ENCODE assay signal across 28 cellular contexts in the genomic region with DNA sequence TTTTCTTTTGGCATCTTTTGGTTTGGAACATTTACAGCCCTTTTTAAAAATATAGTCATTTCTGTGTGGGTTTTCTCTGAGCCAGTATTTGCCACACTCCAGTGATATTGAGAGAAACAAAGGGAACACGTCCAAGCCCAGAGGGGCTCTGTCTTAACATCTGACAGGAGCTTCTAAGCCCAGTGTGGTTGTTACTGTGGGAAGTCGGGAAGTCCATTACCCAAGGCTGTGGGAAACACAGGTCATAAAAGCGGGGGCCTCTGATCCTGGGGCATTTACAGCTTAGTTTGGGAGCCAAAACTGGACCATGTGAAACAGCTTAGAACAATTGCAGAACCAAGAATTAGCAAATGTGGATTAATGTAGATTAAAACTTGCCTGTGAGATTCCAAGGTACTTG.
DNase-seq lines count a peak whose midpoint lies in the region; ATAC-seq, FAIRE-seq and TF ChIP-seq lines count a peak whose summit lies in the region.
"Had no signal": no experiment of that assay in that cellular context is flagged by ENCODE, and none has a peak within 500 bp of the region (broad histone marks: within the 10 kb centered on the region; RNA-seq: fewer than 3 reads in every experiment).

No MANE protein-coding gene starts in this region.

- H3K27me3 ChIP-seq in adipocyte (replicated peaks; ENCODE audit: control insufficient read depth, insufficient read depth, low read length) (no peaks in the 10 kb centered on the region), gastrocnemius medialis (no peaks in the 10 kb centered on the region), small intestine (ENCODE audit: control insufficient read depth in 2 of 2, insufficient read depth in 2 of 2, low read length in 2 of 2) (no peaks in the 10 kb centered on the region)
- H3K27me3 ChIP-seq: colonic mucosa, right atrium auricular region, SJCRH30 had no signal

- TF ChIP-seq POLR2A in gastrocnemius medialis (IDR thresholded peaks at IDR 0.05), result no peak

- H3K27me3 Mint-ChIP-seq in glutamatergic neuron (ENCODE audit: unreplicated experiment), result peaks cover 10% of the 10 kb centered on the region
- H3K27me3 Mint-ChIP-seq: activated naive CD8-positive, alpha-beta T cell treated with anti-CD3 and anti-CD28 coated beads, Interleukin-2, amount 50 U/mL, for 24 hours; type B pancreatic cell had no signal

- H3K4me3 Mint-ChIP-seq in glutamatergic neuron (ENCODE audit: unreplicated experiment), result peak overlapping the region; percentile 12
- H3K4me3 Mint-ChIP-seq: activated naive CD8-positive, alpha-beta T cell treated with anti-CD3 and anti-CD28 coated beads, Interleukin-2, amount 50 U/mL, for 24 hours; stimulated activated naive CD8-positive, alpha-beta T cell treated with anti-CD3 and anti-CD28 coated beads, Interleukin-15, amount 100 ng/mL, for 72 hours; type B pancreatic cell had no signal

- no peak overlapping the region for H3K4me3 ChIP-seq in AG10803 (ENCODE audit: low read length)
- no peak overlapping the region for H3K4me3 ChIP-seq in adipocyte (ENCODE audit: low read length)
- no peak overlapping the region for H3K4me3 ChIP-seq in gastrocnemius medialis
- H3K4me3 ChIP-seq in small intestine (ENCODE audit: low read depth in 1 of 2, low read length in 2 of 2), result no peak overlapping the region
- H3K4me3 ChIP-seq: colonic mucosa, GM12878, HAP-1, right atrium auricular region, SJCRH30 had no signal

- no peaks in the 10 kb centered on the region for H3K36me3 Mint-ChIP-seq in glutamatergic neuron (ENCODE audit: unreplicated experiment)

- H3K9me3 Mint-ChIP-seq in glutamatergic neuron (ENCODE audit: unreplicated experiment), result peaks cover 13% of the 10 kb centered on the region
- H3K9me3 Mint-ChIP-seq: activated naive CD8-positive, alpha-beta T cell treated with anti-CD3 and anti-CD28 coated beads, Interleukin-2, amount 50 U/mL, for 24 hours; stimulated activated naive CD8-positive, alpha-beta T cell treated with anti-CD3 and anti-CD28 coated beads, Interleukin-15, amount 100 ng/mL, for 72 hours; type B pancreatic cell had no signal

- in situ Hi-C loops in gastrocnemius medialis (cut with MboI; ENCODE audit: low sequenced_read_pairs in 4 of 4), result loop anchor here in 2 of 4 donors (25.0 kb wide), 1 partner anchor 503 kb away; no protein-coding TSS in a partner anchor

- peak overlapping the region; percentile 49 to 71 (median 62) for H3K27ac ChIP-seq in gastrocnemius medialis
- no peak overlapping the region for H3K27ac ChIP-seq in small intestine (ENCODE audit: low read depth in 1 of 2, low read length in 1 of 2)
- H3K27ac ChIP-seq: C4-2B, colonic mucosa, KMS-11, right atrium auricular region, SJCRH30 had no signal

- TF ChIP-seq CTCF in AG10803 (conservative IDR thresholded peaks at IDR 0.05; ENCODE audit: low read length) (no peak), glutamatergic neuron (IDR thresholded peaks at IDR 0.05; ENCODE audit: partially characterized antibody, unreplicated experiment) (no peak), gastrocnemius medialis (IDR thresholded peaks at IDR 0.05 in 4 of 5, conservative IDR thresholded peaks at IDR 0.05 in 1 of 5) (no peak)

- peak overlapping the region; percentile 96 for H3K27ac Mint-ChIP-seq in glutamatergic neuron (ENCODE audit: unreplicated experiment)
- H3K27ac Mint-ChIP-seq: activated naive CD8-positive, alpha-beta T cell treated with anti-CD3 and anti-CD28 coated beads, Interleukin-2, amount 50 U/mL, for 24 hours; stimulated activated naive CD8-positive, alpha-beta T cell treated with anti-CD3 and anti-CD28 coated beads, Interleukin-15, amount 100 ng/mL, for 72 hours; type B pancreatic cell had no signal

- DNase-seq in AG10803 (ENCODE audit: low read depth) (peak; percentile 51), adipocyte (ENCODE audit: low read depth) (peak; percentile 80), glutamatergic neuron (no peak), gastrocnemius medialis (no peak), small intestine (no peak), NCI-H1105 (lab: John Stamatoyannopoulos, UW) (no peak), urothelium cell line (ENCODE audit: low spot score) (no peak), AML-193 (lab: John Stamatoyannopoulos, UW) (no peak)
- DNase-seq: activated CD8-positive, alpha-beta memory T cell treated with anti-CD3 and anti-CD28 coated beads for 24 hours; activated gamma-delta T cell; activated naive CD8-positive, alpha-beta T cell treated with anti-CD3 and anti-CD28 coated beads, Interleukin-2, amount 50 U/mL, for 24 hours; activated T-cell treated with anti-CD3 and anti-CD28 coated beads, Interleukin-2, amount 50 U/mL, for 1 hour; colonic mucosa; head of caudate nucleus; kidney glomerular epithelial cell; NCI-H146; NCI-H524; SJCRH30; stimulated activated naive CD8-positive, alpha-beta T cell treated with anti-CD3 and anti-CD28 coated beads, Interleukin-15, amount 100 ng/mL, for 72 hours had no signal

- peaks cover 90% of the 10 kb centered on the region for H3K4me1 Mint-ChIP-seq in glutamatergic neuron (ENCODE audit: low read depth, unreplicated experiment)
- H3K4me1 Mint-ChIP-seq: activated naive CD8-positive, alpha-beta T cell treated with anti-CD3 and anti-CD28 coated beads, Interleukin-2, amount 50 U/mL, for 24 hours; stimulated activated naive CD8-positive, alpha-beta T cell treated with anti-CD3 and anti-CD28 coated beads, Interleukin-15, amount 100 ng/mL, for 72 hours had no signal

- no peaks in the 10 kb centered on the region for H3K36me3 ChIP-seq in adipocyte (ENCODE audit: control insufficient read depth, insufficient read depth, low read length, severe bottlenecking)
- H3K36me3 ChIP-seq in gastrocnemius medialis, result no peaks in the 10 kb centered on the region
- no peaks in the 10 kb centered on the region for H3K36me3 ChIP-seq in small intestine (ENCODE audit: control insufficient read depth in 2 of 2, insufficient read depth in 2 of 2, low read length in 2 of 2)
- H3K36me3 ChIP-seq: colonic mucosa, HAP-1, right atrium auricular region, SJCRH30 had no signal

- H3K9ac ChIP-seq in adipocyte (ENCODE audit: low read length), result no peak overlapping the region
- H3K9ac ChIP-seq: KMS-11 had no signal

- WGBS in small intestine, 3 donors, result 78 to 93% (median 86%) methylated on average over 3 of the region's 3 CpGs

- H3K4me1 ChIP-seq in adipocyte (ENCODE audit: control insufficient read depth, insufficient read depth, low read length), result peaks cover 18% of the 10 kb centered on the region
- H3K4me1 ChIP-seq in gastrocnemius medialis, result peaks cover 51 to 53% of the 10 kb centered on the region in 2 donors
- no peaks in the 10 kb centered on the region for H3K4me1 ChIP-seq in small intestine (ENCODE audit: control insufficient read depth in 2 of 2, insufficient read depth in 1 of 2, low read depth in 1 of 2, low read length in 1 of 2)
- H3K4me1 ChIP-seq: colonic mucosa had no signal

- no peak for FAIRE-seq in small intestine (lab: Jason Lieb, UNC)
- FAIRE-seq in urothelium cell line (lab: Jason Lieb, UNC), result no peak
- FAIRE-seq: A204.1, bronchial epithelial cell, GM12878 had no signal

- ATAC-seq in gastrocnemius medialis, result no peak
- ATAC-seq: activated naive CD8-positive, alpha-beta T cell treated with anti-CD3 and anti-CD28 coated beads, Interleukin-2, amount 50 U/mL, for 24 hours; GM12878; Panc1 had no signal

- intact Hi-C loops in gastrocnemius medialis (cut with DNase I; ENCODE audit: low total_unique reads), result loop anchor here (10.0 kb wide), 1 partner anchor 160 kb away; no protein-coding TSS in a partner anchor

- H3K9me3 ChIP-seq in adipocyte (ENCODE audit: control insufficient read depth, low read length), result no peaks in the 10 kb centered on the region
- no peaks in the 10 kb centered on the region for H3K9me3 ChIP-seq in gastrocnemius medialis
- no peaks in the 10 kb centered on the region for H3K9me3 ChIP-seq in small intestine (ENCODE audit: control insufficient read depth, low read depth)
- H3K9me3 ChIP-seq: colonic mucosa, HAP-1, right atrium auricular region, SJCRH30 had no signal

Comparison
In these comparisons a context has a peak if more than half of its experiments do, and no peak if none do; other contexts are left out.
1. DNase-seq: peak in AG10803 (single experiment) and adipocyte (single experiment); none in glutamatergic neuron (single experiment), gastrocnemius medialis (0 of 2), small intestine (single experiment), NCI-H1105 (single experiment), urothelium cell line (single experiment) and AML-193 (0 of 2).
2. H3K27ac ChIP-seq: peak in gastrocnemius medialis (4 of 4); none in small intestine (0 of 2).